In the genomic region with DNA sequence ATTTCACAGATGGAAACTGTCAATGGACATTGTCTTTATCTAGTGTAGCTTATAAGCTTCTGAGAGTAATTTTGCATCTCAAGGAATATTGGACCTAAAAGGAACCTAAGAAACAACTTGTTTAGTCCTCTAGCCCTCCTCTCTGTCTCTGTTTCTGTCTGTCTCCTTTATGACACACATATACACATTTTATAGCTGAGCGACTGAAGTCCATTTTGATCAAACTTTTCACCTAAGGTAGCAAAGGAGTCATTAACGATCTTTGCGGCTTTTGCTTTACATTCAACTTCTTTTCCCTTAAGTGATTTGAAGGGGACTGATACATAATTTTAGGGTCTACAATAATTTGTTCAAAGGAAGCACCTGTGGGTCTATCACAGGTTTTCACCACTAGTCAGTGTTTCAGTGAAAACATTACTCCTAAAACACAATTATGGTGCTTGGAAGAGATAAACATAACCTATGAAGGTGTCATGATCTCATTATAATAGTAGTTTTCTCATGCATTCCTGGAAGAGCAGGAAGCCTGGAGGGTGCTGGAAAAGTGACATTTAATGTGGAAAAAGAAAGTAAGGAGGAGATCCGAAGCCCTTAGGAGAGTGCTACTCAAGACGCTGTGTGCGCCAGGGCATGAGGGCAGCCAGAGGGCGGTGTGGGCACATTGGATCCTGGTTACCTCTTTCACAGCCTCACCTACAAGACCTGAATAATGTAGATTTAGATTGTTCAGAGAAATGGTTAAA, we compare ENCODE assay signal across 8 cellular contexts.
A peak's percentile ranks its signal among the peaks of the same experiment; 100 is the strongest.
DNase-seq lines count a peak whose midpoint lies in the region; ATAC-seq and FAIRE-seq lines count a peak whose summit lies in the region.

No MANE protein-coding gene starts in this region.

- no peak for FAIRE-seq in small intestine (lab: Jason Lieb, UNC)

- H3K36me3 ChIP-seq in small intestine (ENCODE audit: control insufficient read depth in 2 of 2, insufficient read depth in 2 of 2, low read length in 2 of 2) = peaks cover 0 to 2% of the 10 kb centered on the region in 2 donors

- ATAC-seq in GM19372 (IDR thresholded peaks at IDR 0.05; ENCODE audit: low read depth, unreplicated experiment) (peak; percentile 61), HG03097 (IDR thresholded peaks at IDR 0.05; ENCODE audit: low FRiP score, unreplicated experiment) (no peak)

- no peaks in the 10 kb centered on the region for H3K4me1 ChIP-seq in small intestine (ENCODE audit: control insufficient read depth in 2 of 2, insufficient read depth in 1 of 2, low read depth in 1 of 2, low read length in 1 of 2)

- peak overlapping the region in 1 of 2 donors; percentile 12 for H3K4me3 ChIP-seq in small intestine (ENCODE audit: low read depth in 1 of 2, low read length in 2 of 2)

- DNase-seq in ACHN (peak; percentile 81), OCI-M1 (lab: John Stamatoyannopoulos, UW) (peak; percentile 39), glomerular visceral epithelial cell (ENCODE audit: extremely low spot score) (peak; percentile 60), small intestine (peak; percentile 82), caudate nucleus (lab: John Stamatoyannopoulos, UW) (no peak)
- DNase-seq in activated T-helper 9 cell treated with anti-CD3 and anti-CD28 coated beads, Interleukin-2, amount 50 U/mL, for 16 hours (ENCODE audit: low read depth) = peak; percentile 34

- WGBS in small intestine, 3 donors = 22 to 55% (median 31%) methylated on average over 7 of the region's 7 CpGs

- in situ Hi-C loops in ACHN (cut with HindIII; ENCODE audit: low pct_ligation_motif_present, low pct_unique_long_range_greater_than_20kb, low sequenced_read_pairs) = no loop called here

- H3K27ac ChIP-seq in small intestine (ENCODE audit: low read depth in 1 of 2, low read length in 1 of 2) (no peak overlapping the region), caudate nucleus (ENCODE audit: low read depth, low read length) (no peak overlapping the region)

- H3K27me3 ChIP-seq in small intestine (ENCODE audit: control insufficient read depth in 2 of 2, insufficient read depth in 2 of 2, low read length in 2 of 2) = no peaks in the 10 kb centered on the region

- H3K9me3 ChIP-seq in small intestine (ENCODE audit: control insufficient read depth, low read depth) = no peaks in the 10 kb centered on the region

Comparison
In these comparisons a context has a peak if more than half of its experiments do, and no peak if none do; other contexts are left out.
1. DNase-seq: peak in ACHN (single experiment), OCI-M1 (single experiment), activated T-helper 9 cell treated with anti-CD3 and anti-CD28 coated beads, Interleukin-2, amount 50 U/mL, for 16 hours (single experiment), glomerular visceral epithelial cell (single experiment) and small intestine (single experiment); none in caudate nucleus (0 of 61).